ENCODE assay signal across 1 cellular context in genomic region chr11:59668950-59669610, GRCh38.
A peak's percentile ranks its signal among the peaks of the same experiment; 100 is the strongest.
TF ChIP-seq lines count a peak whose summit lies in the region.

PATL1 (minus strand) TSS chr11:59669037; CDS start chr11:59668895, 142 bp downstream.

TF ChIP-seq in HepG2, 621 proteins besides CTCF, POLR2A, EP300 and RAD21 (continued from another document and continues in another):
- TF ChIP-seq ZNF784 (CRISPR knock-in tag; IDR thresholded peaks at IDR 0.05; ENCODE audit: borderline replicate concordance): no peak; the same call in 1 of the 2 replicates
- TF ChIP-seq ZNF383 (CRISPR knock-in tag; IDR thresholded peaks at IDR 0.05; ENCODE audit: borderline replicate concordance): no peak
- TF ChIP-seq SCMH1 (CRISPR knock-in tag; IDR thresholded peaks at IDR 0.05; ENCODE audit: borderline replicate concordance): no peak
- TF ChIP-seq TBX3 (IDR thresholded peaks at IDR 0.05; ENCODE audit: borderline replicate concordance): no peak
- TF ChIP-seq MTF1 (CRISPR knock-in tag; IDR thresholded peaks at IDR 0.05): peak; percentile 60; the same call in 1 of the 2 replicates
- TF ChIP-seq BHLHE40 (IDR thresholded peaks at IDR 0.05; ENCODE audit: low read length): peak; percentile 51; the same call in 1 of the 2 replicates
- TF ChIP-seq ZNF329 (CRISPR knock-in tag; IDR thresholded peaks at IDR 0.05; ENCODE audit: low read depth): no peak
- TF ChIP-seq ZNF317 (CRISPR knock-in tag; IDR thresholded peaks at IDR 0.05): peak; percentile 68
- TF ChIP-seq ATF6 (CRISPR knock-in tag; conservative IDR thresholded peaks at IDR 0.05): no peak
- TF ChIP-seq ZNF552 (CRISPR knock-in tag; IDR thresholded peaks at IDR 0.05; ENCODE audit: borderline replicate concordance): no peak
- TF ChIP-seq BCL6 (CRISPR knock-in tag; IDR thresholded peaks at IDR 0.05): 0 out of 2 replicates have a peak, but pooled peaks have one; percentile 18
- no peak for TF ChIP-seq ZNF24 (IDR thresholded peaks at IDR 0.05)
- TF ChIP-seq ZNF225 (CRISPR knock-in tag; IDR thresholded peaks at IDR 0.05): no peak
- no peak for TF ChIP-seq ELF3 (CRISPR knock-in tag; IDR thresholded peaks at IDR 0.05)
- 0 out of 2 replicates have a peak, but pooled peaks have one; percentile 5 for TF ChIP-seq TGIF2 (CRISPR knock-in tag; IDR thresholded peaks at IDR 0.05)
- peak; percentile 63 for TF ChIP-seq ZBTB25 (CRISPR knock-in tag; IDR thresholded peaks at IDR 0.05)
- TF ChIP-seq ZNF446 (CRISPR knock-in tag; IDR thresholded peaks at IDR 0.05): peak; percentile 47; the same call in 1 of the 2 replicates
- peak; percentile 33; the same call in 1 of the 2 replicates for TF ChIP-seq ZNF503 (CRISPR knock-in tag; IDR thresholded peaks at IDR 0.05)
- TF ChIP-seq E2F1 (CRISPR knock-in tag; IDR thresholded peaks at IDR 0.05): peak; percentile 37
- TF ChIP-seq BCL3 (CRISPR knock-in tag; IDR thresholded peaks at IDR 0.05): peak; percentile 58; the same call in 1 of the 2 replicates
- TF ChIP-seq HNF1B (CRISPR knock-in tag; IDR thresholded peaks at IDR 0.05): peak; percentile 73
- no peak for TF ChIP-seq BRF2 (CRISPR knock-in tag; IDR thresholded peaks at IDR 0.05)
- TF ChIP-seq MED1 (CRISPR knock-in tag; IDR thresholded peaks at IDR 0.05): peak; percentile 50
- TF ChIP-seq SPEN (CRISPR knock-in tag; IDR thresholded peaks at IDR 0.05; ENCODE audit: low read depth): peak; percentile 52; the same call in 1 of the 2 replicates
- TF ChIP-seq POGZ (CRISPR knock-in tag; IDR thresholded peaks at IDR 0.05): no peak
- 0 out of 2 replicates have a peak, but pooled peaks have one; percentile 41 for TF ChIP-seq ZNF660 (CRISPR knock-in tag; IDR thresholded peaks at IDR 0.05; ENCODE audit: borderline replicate concordance, low read depth)
- TF ChIP-seq ZSCAN22 (CRISPR knock-in tag; IDR thresholded peaks at IDR 0.05): no peak
- TF ChIP-seq NFKB2 (CRISPR knock-in tag; IDR thresholded peaks at IDR 0.05; ENCODE audit: borderline replicate concordance): no peak
- no peak for TF ChIP-seq CEBPB (IDR thresholded peaks at IDR 0.05; ENCODE audit: borderline replicate concordance, low read depth, low read length)
- TF ChIP-seq RXRA (CRISPR knock-in tag; IDR thresholded peaks at IDR 0.05): 0 out of 2 replicates have a peak, but pooled peaks have one; percentile 20
- TF ChIP-seq PRDM10 (CRISPR knock-in tag; IDR thresholded peaks at IDR 0.05; ENCODE audit: low read depth): no peak
- TF ChIP-seq TSC22D2 (CRISPR knock-in tag; IDR thresholded peaks at IDR 0.05; ENCODE audit: borderline replicate concordance): 0 out of 2 replicates have a peak, but pooled peaks have one; percentile 4
- TF ChIP-seq IKZF1 (IDR thresholded peaks at IDR 0.05): no peak
- TF ChIP-seq PHF20 (CRISPR knock-in tag; IDR thresholded peaks at IDR 0.05): peak; percentile 51; the same call in 1 of the 2 replicates
- TF ChIP-seq ZNF430 (CRISPR knock-in tag; IDR thresholded peaks at IDR 0.05): peak; percentile 69; the same call in 1 of the 2 replicates
- 0 out of 2 replicates have a peak, but pooled peaks have one; percentile 43 for TF ChIP-seq ZSCAN12 (CRISPR knock-in tag; IDR thresholded peaks at IDR 0.05)
- no peak; the same call in 1 of the 2 replicates for TF ChIP-seq MXD1 (CRISPR knock-in tag; IDR thresholded peaks at IDR 0.05)
- peak; percentile 48 for TF ChIP-seq KDM5A (IDR thresholded peaks at IDR 0.05; ENCODE audit: borderline replicate concordance, low read length)
- TF ChIP-seq TAF1 (CRISPR knock-in tag; IDR thresholded peaks at IDR 0.05): peak; percentile 18; the same call in 1 of the 2 replicates
- TF ChIP-seq ARID4A (CRISPR knock-in tag; IDR thresholded peaks at IDR 0.05; ENCODE audit: borderline replicate concordance): peak; percentile 9; the same call in 1 of the 2 replicates
- no peak for TF ChIP-seq ZNF652 (CRISPR knock-in tag; IDR thresholded peaks at IDR 0.05; ENCODE audit: borderline replicate concordance, low read depth)
